ENCODE assay signal across 18 cellular contexts in genomic region chr21:29231781-29232548, GRCh38.
DNase-seq lines count a peak whose midpoint lies in the region; ATAC-seq, FAIRE-seq and TF ChIP-seq lines count a peak whose summit lies in the region.
"Had no signal": no experiment of that assay in that cellular context is flagged by ENCODE, and none has a peak within 500 bp of the region (broad histone marks: within the 10 kb centered on the region; RNA-seq: fewer than 3 reads in every experiment).

No MANE protein-coding gene starts in this region.

- no peaks in the 10 kb centered on the region for H3K36me3 ChIP-seq in Karpas-422 (ENCODE audit: insufficient read depth, low read length)

- H3K9ac ChIP-seq in Karpas-422 (ENCODE audit: low read length): no peak overlapping the region

- no peaks in the 10 kb centered on the region for H3K9me3 Mint-ChIP-seq in activated B cell treated with CpG ODN at 0.5 μM for 24 hours
- no peaks in the 10 kb centered on the region for H3K9me3 Mint-ChIP-seq in T-cell
- H3K9me3 Mint-ChIP-seq: activated naive CD8-positive, alpha-beta T cell treated with anti-CD3 and anti-CD28 coated beads, Interleukin-2, amount 10 ng/mL, durations not matched to agents 7 days and 5 days; natural killer cell had no signal

- H3K9me3 ChIP-seq in Karpas-422 (ENCODE audit: low read length): no peaks in the 10 kb centered on the region

- H3K4me1 Mint-ChIP-seq in activated B cell treated with CpG ODN at 0.5 μM for 24 hours (peaks cover 70% of the 10 kb centered on the region), T-cell (peaks cover 11 to 22% (median 14%) of the 10 kb centered on the region in 3 donors)

- peak; percentile 30 for FAIRE-seq in GM12892 (lab: Jason Lieb, UNC)

- TF ChIP-seq POLR2A in GM12892 (IDR thresholded peaks at IDR 0.05; ENCODE audit: low read depth, low read length): no peak

- CTCF ChIA-PET in activated B cell treated with CpG ODN at 0.5 μM for 24 hours (lab: Charles Lee) (interaction anchor here (1.0 to 4.8 kb wide), 4 partner anchors 67 to 145 kb away, joined by 3 to 27 read pairs (median 11); partner anchors contain the start of gene BACH1), T-cell (lab: Charles Lee) (no interaction called here)

- H3K27ac ChIP-seq in Karpas-422 (ENCODE audit: low read length): no peak overlapping the region

- no peaks in the 10 kb centered on the region for H3K27me3 ChIP-seq in Karpas-422 (ENCODE audit: low read length)

- H3K4me3 Mint-ChIP-seq in activated B cell treated with CpG ODN at 0.5 μM for 24 hours: no peak overlapping the region
- no peak overlapping the region for H3K4me3 Mint-ChIP-seq in T-cell
- H3K4me3 Mint-ChIP-seq: activated naive CD8-positive, alpha-beta T cell treated with anti-CD3 and anti-CD28 coated beads, Interleukin-2, amount 10 ng/mL, durations not matched to agents 7 days and 5 days; natural killer cell had no signal

- H2AFZ ChIP-seq in Karpas-422 (ENCODE audit: low read length): no peak overlapping the region

- H3K27ac Mint-ChIP-seq in activated B cell treated with CpG ODN at 0.5 μM for 24 hours (peak overlapping the region; percentile 96), T-cell (no peak overlapping the region)
- H3K27ac Mint-ChIP-seq: activated naive CD8-positive, alpha-beta T cell treated with anti-CD3 and anti-CD28 coated beads, Interleukin-2, amount 10 ng/mL, durations not matched to agents 7 days and 5 days; natural killer cell had no signal

- H3K4me1 ChIP-seq in Karpas-422 (ENCODE audit: low read length): peaks cover 18% of the 10 kb centered on the region

- TF ChIP-seq CTCF in activated B cell treated with CpG ODN at 0.5 μM for 24 hours (IDR thresholded peaks at IDR 0.05): no peak
- TF ChIP-seq CTCF in omental fat pad (IDR thresholded peaks at IDR 0.05): no peak

- H3K4me3 ChIP-seq in Karpas-422 (ENCODE audit: low read length): no peak overlapping the region

- no peaks in the 10 kb centered on the region for H3K9me2 ChIP-seq in Karpas-422 (replicated peaks; ENCODE audit: insufficient read depth, low read length)

- DNase-seq in A172 (ENCODE audit: low spot score) (peak; percentile 90), GM12892 (ENCODE audit: insufficient read length) (no peak), activated B cell treated with CpG ODN at 0.5 μM for 24 hours (no peak), omental fat pad (ENCODE audit: low spot score) (no peak), Karpas-422 (no peak), T-helper 1 cell (no peak), T-cell (no peak)
- DNase-seq: activated CD4-positive, alpha-beta T cell treated with anti-CD3 and anti-CD28 coated beads, Interleukin-2, amount 50 U/mL, for 4 hours; activated naive CD8-positive, alpha-beta T cell treated with anti-CD3 and anti-CD28 coated beads, Interleukin-2, amount 10 ng/mL, durations not matched to agents 7 days and 5 days; cortex of kidney; DND-41; hippocampal formation; KG1; natural killer cell; NCI-H1092; NCI-H2081; NCI-H510A treated with DMSO at 0.1 percent for 48 hours; stimulated activated CD4-positive, alpha-beta T cell treated with anti-CD3 and anti-CD28 coated beads, Interleukin-2, amount 100 ng/mL, for 48 hours had no signal

- H3K4me2 ChIP-seq in Karpas-422 (ENCODE audit: low read depth, low read length, poor library complexity, severe bottlenecking): no peak overlapping the region

- H3K36me3 Mint-ChIP-seq in activated B cell treated with CpG ODN at 0.5 μM for 24 hours (ENCODE audit: low read depth) (no peaks in the 10 kb centered on the region), T-cell (no peaks in the 10 kb centered on the region)
- H3K36me3 Mint-ChIP-seq: activated naive CD8-positive, alpha-beta T cell treated with anti-CD3 and anti-CD28 coated beads, Interleukin-2, amount 10 ng/mL, durations not matched to agents 7 days and 5 days; natural killer cell had no signal

- no peaks in the 10 kb centered on the region for H3K27me3 Mint-ChIP-seq in activated B cell treated with CpG ODN at 0.5 μM for 24 hours
- H3K27me3 Mint-ChIP-seq in T-cell: no peaks in the 10 kb centered on the region

- POLR2A ChIA-PET in activated B cell treated with CpG ODN at 0.5 μM for 24 hours (lab: Charles Lee) (interaction anchor here (8.5 kb wide), 1 partner anchor 68 kb away, joined by 137 read pairs; the partner anchor contains the start of gene BACH1), T-cell (lab: Charles Lee) (no interaction called here)

- intact Hi-C loops in activated B cell treated with CpG ODN at 0.5 μM for 24 hours (cut with micrococcal nuclease): loop anchor here (2.0 kb wide), 1 partner anchor 61 kb away; no protein-coding TSS in a partner anchor

- no peaks in the 10 kb centered on the region for H3K79me2 ChIP-seq in Karpas-422 (ENCODE audit: low read length)

- H4K20me1 ChIP-seq in Karpas-422 (ENCODE audit: insufficient read depth, low read depth, low read length): no peaks in the 10 kb centered on the region

- ATAC-seq in activated B cell treated with CpG ODN at 0.5 μM for 24 hours (ENCODE audit: low read depth) (no peak), omental fat pad (ENCODE audit: low FRiP score) (peak; percentile 26), T-cell (replicated peaks in 1 of 4) (no peak)
- ATAC-seq: natural killer cell had no signal
